Comparison of ENCODE assay signal across 9 cellular contexts in the genomic region with DNA sequence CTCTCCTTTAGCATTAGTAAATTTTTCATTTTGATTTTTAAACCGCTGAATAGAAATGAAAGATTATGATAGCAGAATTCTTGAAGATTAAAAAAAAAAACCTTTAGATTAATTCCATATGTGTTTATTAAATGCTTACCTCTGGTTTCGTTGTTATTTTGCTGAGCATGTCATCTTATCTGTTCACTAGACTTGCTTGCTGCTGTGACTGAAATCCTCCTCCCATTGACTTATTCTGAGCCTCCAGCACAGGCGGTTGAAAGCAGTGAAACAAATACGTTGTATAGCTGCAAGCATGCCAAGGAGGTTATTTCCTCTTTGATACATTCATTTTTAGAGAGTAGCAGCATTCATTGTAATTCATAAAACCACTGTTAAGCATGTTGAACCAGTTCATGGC. TPM values are rescaled to one million over a fixed set of nuclear protein-coding genes. Genes with fewer than 3 reads are reported as not detected.
DNase-seq lines count a peak whose midpoint lies in the region; ATAC-seq and TF ChIP-seq lines count a peak whose summit lies in the region.
"Had no signal": no experiment of that assay in that cellular context is flagged by ENCODE, and none has a peak within 500 bp of the region (broad histone marks: within the 10 kb centered on the region; RNA-seq: fewer than 3 reads in every experiment).

A gene (minus strand): TSS at position 210 of the 400 bp plus-strand sequence. CDS start 1,278 bp downstream, outside the sequence.

- no peak for DNase-seq in activated CD8-positive, alpha-beta memory T cell treated with anti-CD3 and anti-CD28 coated beads, Interleukin-2, amount 10 ng/mL, durations not matched to agents 7 days and 5 days
- no peak for DNase-seq in activated CD8-positive, alpha-beta memory T cell treated with anti-CD3 and anti-CD28 coated beads, Interleukin-2, amount 50 U/mL, for 4 hours
- peak; percentile 27 for DNase-seq in globus pallidus (ENCODE audit: low spot score)
- no peak for DNase-seq in stimulated activated effector memory CD8-positive, alpha-beta T cell treated with anti-CD3 and anti-CD28 coated beads, Interleukin-12 subunit alpha, Interleukin-12 subunit beta, amount 100 ng/mL, for 72 hours (ENCODE audit: low spot score in 2 of 2)
- DNase-seq in NCI-H774 (lab: John Stamatoyannopoulos, UW), result no peak
- DNase-seq in NOMO-1 treated with dmso at 0.1 percent for 144 hours (lab: John Stamatoyannopoulos, UW; ENCODE audit: unreplicated experiment), result no peak
- no peak for DNase-seq in HUDEP-2 (lab: John Stamatoyannopoulos, UW; ENCODE audit: unreplicated experiment in 76 of 76)

- no peaks in the 10 kb centered on the region for H3K9me3 Mint-ChIP-seq in activated CD8-positive, alpha-beta memory T cell treated with anti-CD3 and anti-CD28 coated beads, Interleukin-2, amount 10 ng/mL, durations not matched to agents 7 days and 5 days (ENCODE audit: low read depth)
- no peaks in the 10 kb centered on the region for H3K9me3 Mint-ChIP-seq in stimulated activated effector memory CD8-positive, alpha-beta T cell treated with anti-CD3 and anti-CD28 coated beads, Interleukin-12 subunit alpha, Interleukin-12 subunit beta, amount 100 ng/mL, for 72 hours

- ATAC-seq in activated CD8-positive, alpha-beta memory T cell treated with anti-CD3 and anti-CD28 coated beads, Interleukin-2, amount 10 ng/mL, durations not matched to agents 7 days and 5 days, result peak; percentile 57
- peak; percentile 57 for ATAC-seq in stimulated activated effector memory CD8-positive, alpha-beta T cell treated with anti-CD3 and anti-CD28 coated beads, Interleukin-12 subunit alpha, Interleukin-12 subunit beta, amount 100 ng/mL, for 72 hours

- CTCF ChIA-PET in activated CD8-positive, alpha-beta memory T cell treated with anti-CD3 and anti-CD28 coated beads, Interleukin-2, amount 10 ng/mL, durations not matched to agents 7 days and 5 days (lab: Charles Lee), result interaction anchor here (1.0 to 2.1 kb wide), 2 partner anchors 21 to 287 kb away, joined by 5 to 6 read pairs; no protein-coding TSS in a partner anchor

- H3K36me3 Mint-ChIP-seq in activated CD8-positive, alpha-beta memory T cell treated with anti-CD3 and anti-CD28 coated beads, Interleukin-2, amount 10 ng/mL, durations not matched to agents 7 days and 5 days, result no peaks in the 10 kb centered on the region
- peaks cover 11% of the 10 kb centered on the region for H3K36me3 Mint-ChIP-seq in stimulated activated effector memory CD8-positive, alpha-beta T cell treated with anti-CD3 and anti-CD28 coated beads, Interleukin-12 subunit alpha, Interleukin-12 subunit beta, amount 100 ng/mL, for 72 hours

- no peaks in the 10 kb centered on the region for H3K27me3 Mint-ChIP-seq in activated CD8-positive, alpha-beta memory T cell treated with anti-CD3 and anti-CD28 coated beads, Interleukin-2, amount 10 ng/mL, durations not matched to agents 7 days and 5 days
- H3K27me3 Mint-ChIP-seq: B cell had no signal

- H3K4me1 Mint-ChIP-seq in activated CD8-positive, alpha-beta memory T cell treated with anti-CD3 and anti-CD28 coated beads, Interleukin-2, amount 10 ng/mL, durations not matched to agents 7 days and 5 days, result peaks cover 14% of the 10 kb centered on the region
- no peaks in the 10 kb centered on the region for H3K4me1 Mint-ChIP-seq in stimulated activated effector memory CD8-positive, alpha-beta T cell treated with anti-CD3 and anti-CD28 coated beads, Interleukin-12 subunit alpha, Interleukin-12 subunit beta, amount 100 ng/mL, for 72 hours

- no peak within 1 kb of the TSS for H3K4me3 Mint-ChIP-seq in activated CD8-positive, alpha-beta memory T cell treated with anti-CD3 and anti-CD28 coated beads, Interleukin-2, amount 10 ng/mL, durations not matched to agents 7 days and 5 days
- no peak within 1 kb of the TSS for H3K4me3 Mint-ChIP-seq in stimulated activated effector memory CD8-positive, alpha-beta T cell treated with anti-CD3 and anti-CD28 coated beads, Interleukin-12 subunit alpha, Interleukin-12 subunit beta, amount 100 ng/mL, for 72 hours
- H3K4me3 Mint-ChIP-seq: B cell had no signal

- H3K27ac Mint-ChIP-seq in activated CD8-positive, alpha-beta memory T cell treated with anti-CD3 and anti-CD28 coated beads, Interleukin-2, amount 10 ng/mL, durations not matched to agents 7 days and 5 days, result peak within 1 kb of the TSS; percentile 44
- no peak within 1 kb of the TSS for H3K27ac Mint-ChIP-seq in stimulated activated effector memory CD8-positive, alpha-beta T cell treated with anti-CD3 and anti-CD28 coated beads, Interleukin-12 subunit alpha, Interleukin-12 subunit beta, amount 100 ng/mL, for 72 hours
- H3K27ac Mint-ChIP-seq: B cell had no signal

- peak within 1 kb of the TSS; percentile 25; the same call in 1 of the 2 replicates for H3K4me3 ChIP-seq in WI38 (ENCODE audit: low read depth, low read length)

- no peak for TF ChIP-seq CTCF in WI38 (IDR thresholded peaks at IDR 0.05; ENCODE audit: low read depth, low read length)

RNA-seq across cellular contexts. Expression of the gene that starts here (rescaled TPM):
- not detected for total RNA-seq in activated CD8-positive, alpha-beta memory T cell treated with anti-CD3 and anti-CD28 coated beads, Interleukin-2, amount 10 ng/mL, durations not matched to agents 7 days and 5 days
- total RNA-seq: B cell had no signal

Comparison
In these comparisons a context has a peak if more than half of its experiments do, and no peak if none do; other contexts are left out.
1. Peak in ATAC-seq in activated CD8-positive, alpha-beta memory T cell treated with anti-CD3 and anti-CD28 coated beads, Interleukin-2, amount 10 ng/mL, durations not matched to agents 7 days and 5 days; RNA of the gene not detected or under 1 TPM.